17 cellular contexts compared by ENCODE assay signal in genomic region chr6:32163559-32164258, GRCh38. TPM values are rescaled to one million over a fixed set of nuclear protein-coding genes. Genes with fewer than 3 reads are reported as not detected.
DNase-seq lines count a peak whose midpoint lies in the region; ATAC-seq and TF ChIP-seq lines count a peak whose summit lies in the region.
"Had no signal": no experiment of that assay in that cellular context is flagged by ENCODE, and none has a peak within 500 bp of the region (broad histone marks: within the 10 kb centered on the region; RNA-seq: fewer than 3 reads in every experiment).

No MANE protein-coding gene starts in this region.

- peak overlapping the region; percentile 59 for H2BK15ac ChIP-seq in neuronal stem cell (ENCODE audit: low read length)

- in situ Hi-C loops in KBM-7 (cut with MboI; ENCODE audit: low pct_unique_long_range_greater_than_20kb, low sequenced_read_pairs), result no loop called here

- intact Hi-C loops in Right ventricle myocardium inferior (cut with DNase I), result no loop called here
- intact Hi-C loops in Right ventricle myocardium superior (cut with DNase I), result no loop called here
- intact Hi-C loops in heart right ventricle (cut with DNase I), result loop anchor here in 1 of 10 donors (5.0 kb wide), 1 partner anchor 41 kb away; no protein-coding TSS in a partner anchor
- intact Hi-C loops in aorta (cut with DNase I), result no loop called here

- H3K4me2 ChIP-seq in neuronal stem cell (ENCODE audit: insufficient read depth, low read length, poor library complexity, severe bottlenecking), result peak overlapping the region; percentile 43

- peaks cover 1% of the 10 kb centered on the region for H3K79me1 ChIP-seq in neuronal stem cell (ENCODE audit: low read depth, low read length)

- H2BK120ac ChIP-seq in neuronal stem cell (ENCODE audit: low read depth, low read length), result no peak overlapping the region

- peak overlapping the region; percentile 78 for H3K18ac ChIP-seq in neuronal stem cell (ENCODE audit: low read length)

- H3K36me3 ChIP-seq in heart right ventricle (peaks cover 0 to 93% (median 29%) of the 10 kb centered on the region in 9 donors), neuronal stem cell (replicated peaks in 1 of 2; ENCODE audit: control insufficient read depth in 2 of 2, insufficient read depth in 2 of 2, low read length in 2 of 2) (peaks cover 15 to 66% of the 10 kb centered on the region in 2 donors), aorta (ENCODE audit: control insufficient read depth in 1 of 2, insufficient read depth in 2 of 2, low read length in 1 of 2) (peaks cover 0 to 4% of the 10 kb centered on the region in 2 donors)

- H4K8ac ChIP-seq in neuronal stem cell (ENCODE audit: low read depth, low read length), result no peak overlapping the region

- H3K4me1 ChIP-seq in heart right ventricle (peaks cover 0 to 9% (median 0%) of the 10 kb centered on the region in 9 donors), neuronal stem cell (ENCODE audit: control insufficient read depth in 2 of 2, insufficient read depth in 1 of 2, low read depth in 1 of 2, low read length in 2 of 2) (peaks cover 0 to 30% of the 10 kb centered on the region in 2 donors), aorta (ENCODE audit: control insufficient read depth in 1 of 2, insufficient read depth in 2 of 2, low read length in 2 of 2) (no peaks in the 10 kb centered on the region)

- no peak for DNase-seq in Right ventricle myocardium inferior (ENCODE audit: missing footprints)
- DNase-seq in Right ventricle myocardium superior, result no peak
- DNase-seq in heart right ventricle, result no peak
- DNase-seq in neuronal stem cell (ENCODE audit: low spot score), result no peak
- DNase-seq in aorta, result peak; percentile 17 to 35
- no peak for DNase-seq in KBM-7
- no peak for DNase-seq in NCI-H526 (lab: John Stamatoyannopoulos, UW)
- DNase-seq: activated CD8-positive, alpha-beta memory T cell treated with anti-CD3 and anti-CD28 coated beads, Interleukin-2, amount 50 U/mL, for 4 hours; CD4-positive, alpha-beta T cell; cerebellar nuclear complex; NCI-H187 treated with DMSO at 0.1 percent for 48 hours; NCI-H510A treated with DMSO at 0.1 percent for 48 hours; trophoblast cell had no signal

- H3K23ac ChIP-seq in neuronal stem cell (ENCODE audit: low read depth, low read length, poor library complexity), result no peak overlapping the region

- H3K4me3 ChIP-seq in heart right ventricle, result no peak overlapping the region
- no peak overlapping the region for H3K4me3 ChIP-seq in neuronal stem cell (ENCODE audit: low read length in 2 of 2)
- H3K4me3 ChIP-seq in aorta (ENCODE audit: low read length in 2 of 2), result no peak overlapping the region

- no peaks in the 10 kb centered on the region for H3K9me3 ChIP-seq in heart right ventricle
- H3K9me3 ChIP-seq in neuronal stem cell (replicated peaks in 1 of 2; ENCODE audit: control insufficient read depth in 2 of 2, insufficient read depth in 1 of 2, low read depth in 1 of 2, low read length in 2 of 2), result no peaks in the 10 kb centered on the region
- no peaks in the 10 kb centered on the region for H3K9me3 ChIP-seq in aorta (ENCODE audit: control insufficient read depth, low read length)

- H2BK12ac ChIP-seq in neuronal stem cell (ENCODE audit: low read length), result no peak overlapping the region

- peak overlapping the region; percentile 51 for H2AK5ac ChIP-seq in neuronal stem cell (ENCODE audit: low read depth, low read length)

- H2AFZ ChIP-seq in neuronal stem cell (ENCODE audit: low read length), result no peak overlapping the region

- no peak overlapping the region for H3K4ac ChIP-seq in neuronal stem cell (ENCODE audit: low read length)

- no peak overlapping the region for H3K14ac ChIP-seq in neuronal stem cell (ENCODE audit: low read length)

- 79 to 89% methylated on average over 7 of the region's 7 CpGs for WGBS in heart right ventricle, 2 donors
- no CpG with 5 or more reads among the region's 7 CpGs for WGBS in neuronal stem cell (ENCODE audit: extremely low coverage in 2 of 2, insufficient read length in 2 of 2, insufficient replicate concordance in 1 of 2), 2 donors
- WGBS in aorta, 2 donors, result 81 to 84% methylated on average over 7 of the region's 7 CpGs

- ATAC-seq in Right ventricle myocardium inferior (peak; percentile 14), Right ventricle myocardium superior (ENCODE audit: poor library complexity) (no peak), heart right ventricle (peak; percentile 18 to 67 (median 59)), aorta (ENCODE audit: low FRiP score) (no peak), GM18517 (IDR thresholded peaks at IDR 0.05; ENCODE audit: unreplicated experiment) (no peak)
- ATAC-seq: activated CD4-positive, CD25-positive, alpha-beta regulatory T cell treated with anti-CD3 and anti-CD28 coated beads, Interleukin-2, amount 50 U/mL, for 24 hours had no signal

- H3K27me3 ChIP-seq in heart right ventricle, result no peaks in the 10 kb centered on the region
- no peaks in the 10 kb centered on the region for H3K27me3 ChIP-seq in neuronal stem cell (ENCODE audit: control insufficient read depth in 3 of 3, insufficient read depth in 3 of 3, low read depth in 1 of 3, low read length in 3 of 3)
- H3K27me3 ChIP-seq in aorta (ENCODE audit: control insufficient read depth in 1 of 2, insufficient read depth in 2 of 2, low read length in 1 of 2), result no peaks in the 10 kb centered on the region

- H3K9ac ChIP-seq in neuronal stem cell (ENCODE audit: low read depth, low read length, poor library complexity), result no peak overlapping the region

- H4K91ac ChIP-seq in neuronal stem cell (ENCODE audit: low read depth, low read length, poor library complexity), result no peak overlapping the region

- no peak overlapping the region for H2BK5ac ChIP-seq in neuronal stem cell (ENCODE audit: low read length)

- H3K27ac ChIP-seq in heart right ventricle (peak overlapping the region; percentile 26 to 83 (median 50)), neuronal stem cell (replicated peaks; ENCODE audit: low read length) (peak overlapping the region; percentile 81), aorta (ENCODE audit: low read depth in 1 of 2, low read length in 2 of 2) (no peak overlapping the region)

- no peak for TF ChIP-seq CTCF in heart right ventricle (IDR thresholded peaks at IDR 0.05)

RNA-seq across cellular contexts. Expression of gene EGFL8, which starts 0.7 kb away (rescaled TPM):
- total RNA-seq in Right ventricle myocardium inferior (7.8 TPM), Right ventricle myocardium superior (6.1 TPM), heart right ventricle (10 to 100 TPM in 1 of 10 donors, 1 to 10 TPM in 9; 6.8 to 11.3 (median 8.4) TPM), aorta (10 to 100 TPM; 20.7 to 38.8 TPM)
- polyA plus RNA-seq in heart right ventricle (10 to 100 TPM in 1 of 2 donors, 1 to 10 TPM in 1; 6.7 to 32.8 TPM), aorta (100 to 1,000 TPM in 1 of 2 donors, 1 to 10 TPM in 1; 3.9 to 138 TPM)
- polyA plus RNA-seq in neuronal stem cell (2013, experiment 1 of 2), result 31.8 TPM
- polyA plus RNA-seq in neuronal stem cell (2013, experiment 2 of 2), result 34.2 TPM

RNA-seq across cellular contexts. Expression of gene PPT2, which starts 9.8 kb away (rescaled TPM):
- total RNA-seq in Right ventricle myocardium inferior (22.8 TPM), Right ventricle myocardium superior (20.4 TPM), heart right ventricle (10 to 100 TPM; 18.0 to 31.8 (median 23.7) TPM), aorta (10 to 100 TPM; 26.0 to 37.6 TPM)
- polyA plus RNA-seq in heart right ventricle (10 to 100 TPM; 16.8 to 17.6 TPM), aorta (10 to 100 TPM in 1 of 2 donors, 1 to 10 TPM in 1; 4.3 to 29.7 TPM)
- polyA plus RNA-seq in neuronal stem cell (2013, experiment 1 of 2), result 32.3 TPM
- 31.7 TPM for polyA plus RNA-seq in neuronal stem cell (2013, experiment 2 of 2)

RNA-seq across cellular contexts. Expression of gene PRRT1, which starts 12.0 kb away (rescaled TPM):
- total RNA-seq in Right ventricle myocardium inferior (0.46 TPM), Right ventricle myocardium superior (0.51 TPM), heart right ventricle (1 to 10 TPM in 3 of 10 donors, under 1 TPM in 7; 0.17 to 1.4 (median 0.49) TPM), aorta (1 to 10 TPM; 3.6 to 7.0 TPM)
- polyA plus RNA-seq in heart right ventricle (1 to 10 TPM; 1.1 to 2.9 TPM), aorta (10 to 100 TPM in 1 of 2 donors, 1 to 10 TPM in 1; 4.6 to 12.5 TPM)
- polyA plus RNA-seq in neuronal stem cell (2013, experiment 1 of 2), result 6.4 TPM
- polyA plus RNA-seq in neuronal stem cell (2013, experiment 2 of 2), result 6.2 TPM
- total RNA-seq: A172, epithelial cell of proximal tubule had no signal

RNA-seq across cellular contexts. Expression of gene AGPAT1, which starts 12.2 kb away (rescaled TPM):
- total RNA-seq in Right ventricle myocardium inferior (48.2 TPM), Right ventricle myocardium superior (44.2 TPM), heart right ventricle (10 to 100 TPM; 39.0 to 63.1 (median 47.4) TPM), aorta (10 to 100 TPM; 36.2 to 41.7 TPM)
- polyA plus RNA-seq in heart right ventricle (10 to 100 TPM; 50.8 to 56.3 TPM), aorta (10 to 100 TPM; 42.9 to 54.8 TPM)
- polyA plus RNA-seq in neuronal stem cell (2013, experiment 1 of 2), result 110 TPM
- 106 TPM for polyA plus RNA-seq in neuronal stem cell (2013, experiment 2 of 2)

RNA-seq across cellular contexts. Expression of gene RNF5, which starts 14.5 kb away (rescaled TPM):
- total RNA-seq in Right ventricle myocardium inferior, result 97.5 TPM
- total RNA-seq in Right ventricle myocardium superior, result 94.6 TPM
- total RNA-seq in heart right ventricle, result 100 to 1,000 TPM in 1 of 10 donors, 10 to 100 TPM in 9; 75.5 to 122 (median 82.7) TPM
- polyA plus RNA-seq in heart right ventricle, result 100 to 1,000 TPM in 1 of 2 donors, 10 to 100 TPM in 1; 53.0 to 132 TPM
- 152 TPM for polyA plus RNA-seq in neuronal stem cell (2013, experiment 1 of 2)
- polyA plus RNA-seq in neuronal stem cell (2013, experiment 2 of 2), result 145 TPM
- total RNA-seq in aorta, result 10 to 100 TPM; 35.0 to 44.5 TPM
- polyA plus RNA-seq in aorta, result 100 to 1,000 TPM in 1 of 2 donors, 10 to 100 TPM in 1; 64.1 to 109 TPM

Comparison
In these comparisons a context has a peak if more than half of its experiments do, and no peak if none do; other contexts are left out.
1. ATAC-seq: peak in Right ventricle myocardium inferior (single experiment) and heart right ventricle (8 of 8); none in Right ventricle myocardium superior (single experiment), aorta (single experiment) and GM18517 (single experiment).
2. DNase-seq: peak in aorta (2 of 2); none in Right ventricle myocardium inferior (single experiment), Right ventricle myocardium superior (single experiment), heart right ventricle (0 of 2), neuronal stem cell (single experiment), KBM-7 (single experiment) and NCI-H526 (0 of 2).
3. H3K27ac ChIP-seq: peak in heart right ventricle (10 of 10) and neuronal stem cell (single experiment); none in aorta (0 of 2).